ENCODE assay signal across 8 cellular contexts in genomic region chr11:95067042-95067827, GRCh38. TPM values are rescaled to one million over a fixed set of nuclear protein-coding genes. Genes with fewer than 3 reads are reported as not detected.
DNase-seq lines count a peak whose midpoint lies in the region; ATAC-seq, FAIRE-seq and TF ChIP-seq lines count a peak whose summit lies in the region.

No MANE protein-coding gene starts in this region.

- intact Hi-C loops in sciatic nerve (cut with DNase I), result loop anchor here (5.0 kb wide), 1 partner anchor 95 kb away; the partner anchor contains the start of genes CWC15 and KDM4D

- no peaks in the 10 kb centered on the region for H3K9me3 ChIP-seq in astrocyte (ENCODE audit: insufficient read depth, low read depth, low read length)

- H3K79me2 ChIP-seq in astrocyte (ENCODE audit: insufficient read depth, low read length), result peaks cover 33% of the 10 kb centered on the region

- H3K9me3 Mint-ChIP-seq in astrocyte (ENCODE audit: unreplicated experiment), result no peaks in the 10 kb centered on the region

- no peaks in the 10 kb centered on the region for H3K36me3 ChIP-seq in astrocyte (ENCODE audit: insufficient read depth, low read length)

- no peaks in the 10 kb centered on the region for H3K27me3 ChIP-seq in astrocyte (ENCODE audit: insufficient read depth, low read length)

- FAIRE-seq in GM12892 (lab: Jason Lieb, UNC) (peak; percentile 95), astrocyte (lab: Jason Lieb, UNC) (no peak), GM19239 (lab: Jason Lieb, UNC) (no peak)

- peak overlapping the region; percentile 93 for H3K4me2 ChIP-seq in astrocyte (ENCODE audit: low read length)

- no peaks in the 10 kb centered on the region for H3K27me3 Mint-ChIP-seq in astrocyte (ENCODE audit: low read depth, unreplicated experiment)

- peak overlapping the region; percentile 91 for H3K4me3 ChIP-seq in astrocyte (ENCODE audit: insufficient read depth, low read depth, low read length)

- ATAC-seq in HG02610 (IDR thresholded peaks at IDR 0.05; ENCODE audit: unreplicated experiment) (peak; percentile 60), sciatic nerve (peak; percentile 88)

- no peaks in the 10 kb centered on the region for H3K36me3 Mint-ChIP-seq in astrocyte (ENCODE audit: low read depth, unreplicated experiment)

- peaks cover 11% of the 10 kb centered on the region for H3K4me1 ChIP-seq in astrocyte (ENCODE audit: insufficient read depth, low read length)

- H3K27ac Mint-ChIP-seq in astrocyte (ENCODE audit: unreplicated experiment), result peak overlapping the region; percentile 99

- H3K4me1 Mint-ChIP-seq in astrocyte (ENCODE audit: low read depth, unreplicated experiment), result peaks cover 14% of the 10 kb centered on the region

- H3K9ac ChIP-seq in astrocyte (ENCODE audit: low read length), result peak overlapping the region; percentile 97

- peak; percentile 35 for TF ChIP-seq CTCF in astrocyte (IDR thresholded peaks at IDR 0.05; ENCODE audit: insufficient read depth, low read depth, low read length)

- H3K4me3 Mint-ChIP-seq in astrocyte (ENCODE audit: unreplicated experiment), result peak overlapping the region; percentile 100

- H3K27ac ChIP-seq in astrocyte (ENCODE audit: low read depth, low read length), result peak overlapping the region; percentile 90

- H2AFZ ChIP-seq in astrocyte (ENCODE audit: low read depth, low read length), result peak overlapping the region; percentile 81

- peaks cover 11% of the 10 kb centered on the region for H4K20me1 ChIP-seq in astrocyte (ENCODE audit: insufficient read depth, low read length)

- peak; percentile 80; the same call in 1 of the 2 replicates for TF ChIP-seq POLR2A in GM12892 (IDR thresholded peaks at IDR 0.05; ENCODE audit: low read depth, low read length)

- DNase-seq in GM12892 (ENCODE audit: insufficient read length), result peak; percentile 27
- peak; percentile 14 for DNase-seq in NCI-H1048 (lab: John Stamatoyannopoulos, UW)
- DNase-seq in T-helper 2 cell, result peak; percentile 54 to 80 (median 65)
- DNase-seq in astrocyte (ENCODE audit: low read depth), result peak; percentile 57
- peak in 50 of 51 donors; percentile 42 to 92 (median 76) for DNase-seq in hypothalamus (lab: John Stamatoyannopoulos, UW)
- DNase-seq in sciatic nerve (ENCODE audit: low spot score), result peak; percentile 91
- no peak for DNase-seq in GM19239 (ENCODE audit: insufficient read length, low spot score)

RNA-seq across cellular contexts. Expression of gene SRSF8, which starts 0.5 kb away (rescaled TPM):
- polyA plus RNA-seq in GM12892 (2012; ENCODE audit: missing spikeins), result 28.5 TPM
- total RNA-seq in astrocyte (41.6 and 47.5 TPM in 2 replicates), sciatic nerve (65.0 TPM)

RNA-seq across cellular contexts. Expression of gene KDM4F, which starts 18.0 kb away (rescaled TPM):
- polyA plus RNA-seq in GM12892 (2012; ENCODE audit: missing spikeins), result not detected
- total RNA-seq in astrocyte (not detected in 2 replicates), sciatic nerve (not detected)

RNA-seq across cellular contexts. Expression of gene ENDOD1, which starts 22.4 kb away (rescaled TPM):
- 8.5 TPM for polyA plus RNA-seq in GM12892 (2012; ENCODE audit: missing spikeins)
- total RNA-seq in astrocyte (29.8 and 34.4 TPM in 2 replicates), sciatic nerve (104 TPM)

RNA-seq across cellular contexts. Expression of gene KDM4E, which starts 42.2 kb away (rescaled TPM):
- not detected for polyA plus RNA-seq in GM12892 (2012; ENCODE audit: missing spikeins)
- total RNA-seq in astrocyte (0.41 TPM in 1 of 2 replicates, not detected in the other), sciatic nerve (not detected)
